In the genomic region with DNA sequence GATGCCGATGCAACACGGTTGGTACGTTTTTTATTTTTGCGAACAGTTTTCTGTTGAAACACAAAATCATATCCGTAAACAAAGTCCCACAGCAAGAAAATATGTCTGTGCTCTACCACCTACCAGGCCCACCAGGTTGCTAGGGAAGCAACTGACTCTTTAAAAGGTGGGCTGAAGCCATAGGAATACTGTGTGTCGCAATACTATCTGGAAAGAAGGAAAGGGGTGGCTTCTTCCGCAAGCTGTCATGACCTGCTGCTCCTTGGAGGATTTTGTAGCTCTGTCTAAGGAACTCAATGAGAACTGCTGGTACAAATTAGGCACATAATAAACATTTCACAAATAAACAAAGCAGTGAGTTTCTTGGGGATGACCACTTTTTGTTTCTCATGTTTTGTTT, we compare ENCODE assay signal across 31 cellular contexts. TPM values are rescaled to one million over a fixed set of nuclear protein-coding genes. Genes with fewer than 3 reads are reported as not detected.
"Had no signal": no experiment of that assay in that cellular context is flagged by ENCODE, and none has a peak within 500 bp of the region (broad histone marks: within the 10 kb centered on the region; RNA-seq: fewer than 3 reads in every experiment).

No MANE protein-coding gene starts in this region.

- FAIRE-seq: keratinocyte, pancreas had no signal

- H3K27me3 ChIP-seq: hepatocyte, tibial nerve, uterus had no signal

- H3K4me1 ChIP-seq: heart left ventricle, lower lobe of right lung, pancreas, psoas muscle, uterus had no signal

- H3K27me3 Mint-ChIP-seq: naive B cell; stimulated activated memory B cell treated with anti-CD40 and anti-IgM and Interleukin-4, amounts not matched to agents 10 μg/mL and 1 μg/mL and 100 μg/mL, for 72 hours; type B pancreatic cell had no signal

- H3K9me3 Mint-ChIP-seq: stimulated activated memory B cell treated with anti-CD40 and anti-IgM and Interleukin-4, amounts not matched to agents 10 μg/mL and 1 μg/mL and 100 μg/mL, for 72 hours; stimulated activated naive CD8-positive, alpha-beta T cell treated with anti-CD3 and anti-CD28 coated beads, Interleukin-15, amount 100 ng/mL, for 72 hours had no signal

- H3K27ac Mint-ChIP-seq: mesothelial cell of epicardium; naive B cell; natural killer cell; stimulated activated memory B cell treated with anti-CD40 and anti-IgM and Interleukin-4, amounts not matched to agents 10 μg/mL and 1 μg/mL and 100 μg/mL, for 72 hours; stimulated activated naive CD8-positive, alpha-beta T cell treated with anti-CD3 and anti-CD28 coated beads, Interleukin-15, amount 100 ng/mL, for 72 hours; type B pancreatic cell had no signal

- DNase-seq: kidney glomerular epithelial cell; left cardiac atrium; lower lobe of right lung; mammary epithelial cell; mesenchymal stem cell; naive B cell; natural killer cell; pancreas; psoas muscle; stimulated activated CD4-positive, alpha-beta T cell treated with anti-CD3 and anti-CD28 coated beads, Interleukin-1b, Interleukin-23, amount 100 ng/mL, for 48 hours; stimulated activated CD4-positive, alpha-beta T cell treated with anti-CD3 and anti-CD28 coated beads, Interleukin-2, amount 100 ng/mL, for 48 hours; stimulated activated CD4-positive, alpha-beta T cell treated with anti-CD3 and anti-CD28 coated beads, Interleukin-4, amount 100 ng/mL, for 4 hours; stimulated activated CD8-positive, alpha-beta memory T cell treated with anti-CD3 and anti-CD28 coated beads, Interleukin-4, amount 100 ng/mL, for 48 hours; stimulated activated naive CD4-positive, alpha-beta T cell treated with Interleukin-2 at 50 U/mL for 16 hours; stimulated activated naive CD8-positive, alpha-beta T cell treated with anti-CD3 and anti-CD28 coated beads, Interleukin-15, amount 100 ng/mL, for 72 hours; uterus had no signal

- H3K27ac ChIP-seq: hepatocyte, lower lobe of right lung, pancreas, psoas muscle, tibial nerve, uterus had no signal

- H3K4me3 ChIP-seq: heart left ventricle, hepatocyte, lower lobe of right lung, pancreas, psoas muscle, smooth muscle cell, tibial nerve, uterus had no signal

- H3K4me2 ChIP-seq: hepatocyte, smooth muscle cell had no signal

- ATAC-seq: left lobe of liver; lower lobe of right lung; natural killer cell; stimulated activated memory B cell treated with anti-CD40 and anti-IgM and Interleukin-4, amounts not matched to agents 10 μg/mL and 1 μg/mL and 100 μg/mL, for 72 hours; stimulated activated naive CD8-positive, alpha-beta T cell treated with anti-CD3 and anti-CD28 coated beads, Interleukin-15, amount 100 ng/mL, for 72 hours had no signal

- H3K4me3 Mint-ChIP-seq: mesothelial cell of epicardium; naive B cell; natural killer cell; stimulated activated memory B cell treated with anti-CD40 and anti-IgM and Interleukin-4, amounts not matched to agents 10 μg/mL and 1 μg/mL and 100 μg/mL, for 72 hours; stimulated activated naive CD8-positive, alpha-beta T cell treated with anti-CD3 and anti-CD28 coated beads, Interleukin-15, amount 100 ng/mL, for 72 hours; type B pancreatic cell had no signal

- H3K36me3 Mint-ChIP-seq: mesothelial cell of epicardium; naive B cell; natural killer cell; stimulated activated memory B cell treated with anti-CD40 and anti-IgM and Interleukin-4, amounts not matched to agents 10 μg/mL and 1 μg/mL and 100 μg/mL, for 72 hours; type B pancreatic cell had no signal

- H3K79me2 ChIP-seq: hepatocyte had no signal

- H3K36me3 ChIP-seq: heart left ventricle, lower lobe of right lung, pancreas, tibial nerve, uterus had no signal

- H3K9me3 ChIP-seq: heart left ventricle, lower lobe of right lung, pancreas, psoas muscle, tibial nerve, uterus had no signal

- H3K4me1 Mint-ChIP-seq: mesothelial cell of epicardium; naive B cell; natural killer cell; stimulated activated memory B cell treated with anti-CD40 and anti-IgM and Interleukin-4, amounts not matched to agents 10 μg/mL and 1 μg/mL and 100 μg/mL, for 72 hours; stimulated activated naive CD8-positive, alpha-beta T cell treated with anti-CD3 and anti-CD28 coated beads, Interleukin-15, amount 100 ng/mL, for 72 hours had no signal

- H2AFZ ChIP-seq: hepatocyte had no signal

RNA-seq across cellular contexts. Expression of gene BEND2, which starts 46.5 kb away (rescaled TPM):
- total RNA-seq: hepatocyte, left lobe of liver, mammary epithelial cell, mesothelial cell of epicardium, omental fat pad, pancreas, posterior vena cava, skeletal muscle tissue, smooth muscle cell, ureter, uterus had no signal
- polyA plus RNA-seq: hepatocyte, keratinocyte, liver, mammary epithelial cell, neural cell, pancreas, smooth muscle cell had no signal
